ENCODE assay signal across 21 cellular contexts in genomic region chr5:124515494-124516222, GRCh38.
"Had no signal": no experiment of that assay in that cellular context is flagged by ENCODE, and none has a peak within 500 bp of the region (broad histone marks: within the 10 kb centered on the region; RNA-seq: fewer than 3 reads in every experiment).

No MANE protein-coding gene starts in this region.

- H3K4me3 Mint-ChIP-seq: activated CD8-positive, alpha-beta T cell treated with anti-CD3 and anti-CD28 coated beads, Interleukin-2, amount 10 ng/mL, durations not matched to agents 7 days and 5 days; activated naive CD4-positive, alpha-beta T cell treated with anti-CD3 and anti-CD28 coated beads, Interleukin-2, amount 50 U/mL, for 24 hours; effector memory CD8-positive, alpha-beta T cell; natural killer cell treated with Interleukin-12 subunit alpha and Interleukin-12 subunit beta and Interleukin-15 and Interleukin-18, amount 100 ng/mL, for 72 hours had no signal

- H3K27ac Mint-ChIP-seq: activated CD8-positive, alpha-beta T cell treated with anti-CD3 and anti-CD28 coated beads, Interleukin-2, amount 10 ng/mL, durations not matched to agents 7 days and 5 days; activated naive CD4-positive, alpha-beta T cell treated with anti-CD3 and anti-CD28 coated beads, Interleukin-2, amount 50 U/mL, for 24 hours; effector memory CD8-positive, alpha-beta T cell; natural killer cell treated with Interleukin-12 subunit alpha and Interleukin-12 subunit beta and Interleukin-15 and Interleukin-18, amount 100 ng/mL, for 72 hours had no signal

- H3K36me3 ChIP-seq: ascending aorta, brain microvascular endothelial cell, esophagus muscularis mucosa, neutrophil, pancreas, right atrium auricular region, upper lobe of right lung, WERI-Rb-1 had no signal

- H3K9me3 ChIP-seq: ascending aorta, esophagus muscularis mucosa, neutrophil, pancreas, psoas muscle, right atrium auricular region, upper lobe of right lung had no signal

- H3K4me1 ChIP-seq: pancreas had no signal

- H3K27me3 Mint-ChIP-seq: activated naive CD4-positive, alpha-beta T cell treated with anti-CD3 and anti-CD28 coated beads, Interleukin-2, amount 50 U/mL, for 24 hours; effector memory CD8-positive, alpha-beta T cell had no signal

- DNase-seq: activated CD4-positive, alpha-beta T cell treated with anti-CD3 and anti-CD28 coated beads for 1 hour; activated CD4-positive, alpha-beta T cell treated with anti-CD3 and anti-CD28 coated beads, Interleukin-2, amount 50 U/mL, for 1 hour; activated CD8-positive, alpha-beta T cell treated with anti-CD3 and anti-CD28 coated beads, Interleukin-2, amount 10 ng/mL, durations not matched to agents 7 days and 5 days; activated gamma-delta T cell treated with Interleukin-2 at 50 U/mL for 16 hours; brain microvascular endothelial cell; caudate nucleus; effector memory CD8-positive, alpha-beta T cell; pancreas; psoas muscle; stimulated activated CD4-positive, alpha-beta T cell treated with anti-CD3 and anti-CD28 coated beads, Interleukin-12 subunit alpha, Interleukin-12 subunit beta, amount 100 ng/mL, for 4 hours; stimulated activated CD4-positive, alpha-beta T cell treated with anti-CD3 and anti-CD28 coated beads, Interleukin-4, amount 100 ng/mL, for 4 hours; stimulated activated naive CD8-positive, alpha-beta T cell treated with anti-CD3 and anti-CD28 coated beads, Interleukin-15, Interleukin-2, amounts not matched to agents 100 U/mL and 50 U/mL, for 24 hours; T-helper 1 cell; upper lobe of right lung; WERI-Rb-1 had no signal

- H3K27ac ChIP-seq: ascending aorta, brain microvascular endothelial cell, esophagus muscularis mucosa, neutrophil, pancreas, psoas muscle, right atrium auricular region, upper lobe of right lung, WERI-Rb-1 had no signal

- H3K4me3 ChIP-seq: ascending aorta, esophagus muscularis mucosa, pancreas, psoas muscle, right atrium auricular region, upper lobe of right lung had no signal

- H3K9me3 Mint-ChIP-seq: activated naive CD4-positive, alpha-beta T cell treated with anti-CD3 and anti-CD28 coated beads, Interleukin-2, amount 50 U/mL, for 24 hours; natural killer cell treated with Interleukin-12 subunit alpha and Interleukin-12 subunit beta and Interleukin-15 and Interleukin-18, amount 100 ng/mL, for 72 hours had no signal

- ATAC-seq: activated CD8-positive, alpha-beta T cell treated with anti-CD3 and anti-CD28 coated beads, Interleukin-2, amount 10 ng/mL, durations not matched to agents 7 days and 5 days; effector memory CD8-positive, alpha-beta T cell; natural killer cell treated with Interleukin-12 subunit alpha and Interleukin-12 subunit beta and Interleukin-15 and Interleukin-18, amount 100 ng/mL, for 72 hours; pancreas; psoas muscle; stimulated activated naive CD8-positive, alpha-beta T cell treated with anti-CD3 and anti-CD28 coated beads, Interleukin-15, Interleukin-2, amounts not matched to agents 100 U/mL and 50 U/mL, for 24 hours; upper lobe of right lung had no signal

- H3K36me3 Mint-ChIP-seq: activated naive CD4-positive, alpha-beta T cell treated with anti-CD3 and anti-CD28 coated beads, Interleukin-2, amount 50 U/mL, for 24 hours; natural killer cell treated with Interleukin-12 subunit alpha and Interleukin-12 subunit beta and Interleukin-15 and Interleukin-18, amount 100 ng/mL, for 72 hours had no signal

- H3K4me1 Mint-ChIP-seq: activated naive CD4-positive, alpha-beta T cell treated with anti-CD3 and anti-CD28 coated beads, Interleukin-2, amount 50 U/mL, for 24 hours had no signal

- H3K27me3 ChIP-seq: ascending aorta, brain microvascular endothelial cell, esophagus muscularis mucosa, neutrophil, pancreas, right atrium auricular region, upper lobe of right lung had no signal
